Comparison of ENCODE assay signal across 12 cellular contexts in genomic region chr2:145748927-145749326, GRCh38.
DNase-seq lines count a peak whose midpoint lies in the region; ATAC-seq and TF ChIP-seq lines count a peak whose summit lies in the region.
"Had no signal": no experiment of that assay in that cellular context is flagged by ENCODE, and none has a peak within 500 bp of the region (broad histone marks: within the 10 kb centered on the region; RNA-seq: fewer than 3 reads in every experiment).

No MANE protein-coding gene starts in this region.

- H3K4me1 ChIP-seq in PC-9 (replicated peaks; ENCODE audit: insufficient read depth): no peaks in the 10 kb centered on the region

- POLR2A ChIA-PET in PC-9 (lab: Charles Lee; ENCODE audit: unreplicated experiment): no interaction called here

- ATAC-seq in GM18870 (IDR thresholded peaks at IDR 0.05; ENCODE audit: unreplicated experiment) (peak; percentile 61), GM21528 (IDR thresholded peaks at IDR 0.05; ENCODE audit: low FRiP score, unreplicated experiment) (peak; percentile 49), HG03095 (IDR thresholded peaks at IDR 0.05; ENCODE audit: unreplicated experiment) (peak; percentile 51)
- ATAC-seq in activated T-helper 17 cell treated with anti-CD3 and anti-CD28 coated beads, Interleukin-2, amount 50 U/mL, for 72 hours (replicated peaks): peak; percentile 28

- H3F3A ChIP-seq in PC-9 (ENCODE audit: insufficient read depth, low read depth): no peaks in the 10 kb centered on the region

- no peaks in the 10 kb centered on the region; the same call in 1 of the 2 replicates for H3K9me3 ChIP-seq in PC-9 (ENCODE audit: insufficient read depth, low read depth)

- no peaks in the 10 kb centered on the region for H3K36me3 ChIP-seq in PC-9 (ENCODE audit: low read depth)

- H3K9me2 ChIP-seq in PC-9 (ENCODE audit: insufficient read depth): no peaks in the 10 kb centered on the region

- no peak overlapping the region for H3K4me3 Mint-ChIP-seq in activated T-helper 17 cell treated with anti-CD3 and anti-CD28 coated beads, Interleukin-2, amount 50 U/mL, for 72 hours

- peaks cover 5% of the 10 kb centered on the region for H3K4me1 Mint-ChIP-seq in activated T-helper 17 cell treated with anti-CD3 and anti-CD28 coated beads, Interleukin-2, amount 50 U/mL, for 72 hours

- intact Hi-C loops in PC-9 (cut with micrococcal nuclease; ENCODE audit: unreplicated experiment): no loop called here

- TF ChIP-seq CTCF in PC-9 (conservative IDR thresholded peaks at IDR 0.05): no peak

- H3K79me2 ChIP-seq in PC-9 (ENCODE audit: low read depth): no peaks in the 10 kb centered on the region

- no peak overlapping the region for H3K27ac Mint-ChIP-seq in activated T-helper 17 cell treated with anti-CD3 and anti-CD28 coated beads, Interleukin-2, amount 50 U/mL, for 72 hours

- no peaks in the 10 kb centered on the region for H3K36me3 Mint-ChIP-seq in activated T-helper 17 cell treated with anti-CD3 and anti-CD28 coated beads, Interleukin-2, amount 50 U/mL, for 72 hours (ENCODE audit: low read depth)

- no peak overlapping the region for H2AFZ ChIP-seq in PC-9

- DNase-seq in HuH-7 (ENCODE audit: low spot score) (no peak), NCI-H82 treated with DMSO at 0.1 percent for 48 hours (lab: John Stamatoyannopoulos, UW; ENCODE audit: unreplicated experiment) (no peak), PC-9 (no peak)
- DNase-seq: activated gamma-delta T cell, Calu3, foreskin melanocyte, mesenchymal stem cell, RPMI8226 had no signal

- no TSS peak for BruUV-seq in PC-9 (replicated peaks; lab: Mats Ljungman, UMichigan)

- H3K27me3 ChIP-seq in PC-9 (ENCODE audit: insufficient read depth, low read depth): no peaks in the 10 kb centered on the region

- CTCF ChIA-PET in PC-9 (lab: Charles Lee): no interaction called here

- H4K20me1 ChIP-seq in PC-9 (ENCODE audit: insufficient read depth): no peaks in the 10 kb centered on the region

- no peak overlapping the region for H3K27ac ChIP-seq in PC-9

- H3K4me3 ChIP-seq in PC-9: no peak overlapping the region

- H3K9me3 Mint-ChIP-seq in activated T-helper 17 cell treated with anti-CD3 and anti-CD28 coated beads, Interleukin-2, amount 50 U/mL, for 72 hours: peaks cover 6% of the 10 kb centered on the region

- no peaks in the 10 kb centered on the region for H3K27me3 Mint-ChIP-seq in activated T-helper 17 cell treated with anti-CD3 and anti-CD28 coated beads, Interleukin-2, amount 50 U/mL, for 72 hours

- no peak overlapping the region for H3K4me2 ChIP-seq in PC-9
